ENCODE assay signal across 1 cellular context in genomic region chr1:161177112-161177935, GRCh38.
TF ChIP-seq lines count a peak whose summit lies in the region.

B4GALT3 (minus strand) TSS chr1:161177507; CDS start chr1:161176060, 1,447 bp downstream.

TF ChIP-seq in GM12878, 131 proteins besides CTCF, POLR2A, EP300 and RAD21 (continued from another document):
- no peak for TF ChIP-seq E2F8 (IDR thresholded peaks at IDR 0.05; ENCODE audit: low read depth, partially characterized antibody)
